Comparison of ENCODE assay signal across 9 cellular contexts in the genomic region with DNA sequence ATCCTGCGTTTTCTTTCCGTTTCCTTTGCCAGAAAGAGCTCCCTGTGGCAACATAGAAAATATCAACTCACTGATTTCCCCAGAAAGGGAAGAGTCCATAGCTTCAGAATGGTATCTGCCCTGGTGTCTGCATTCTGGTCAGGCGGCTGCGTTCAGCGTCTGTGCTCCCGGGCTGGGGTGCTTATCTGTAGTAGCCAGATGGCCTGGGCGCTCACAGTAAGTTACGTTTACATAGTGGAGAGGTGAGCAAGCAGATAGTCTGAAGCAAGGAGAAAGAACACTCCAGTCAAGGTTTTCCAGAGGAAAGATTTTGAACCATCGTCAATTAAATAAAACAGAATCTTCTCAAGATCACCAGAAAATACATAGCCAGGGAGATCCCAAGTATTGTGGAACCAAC. TPM values are rescaled to one million over a fixed set of nuclear protein-coding genes. Genes with fewer than 3 reads are reported as not detected.
DNase-seq lines count a peak whose midpoint lies in the region; ATAC-seq and TF ChIP-seq lines count a peak whose summit lies in the region.
"Not testable (repeated sequence)": the region's sequence is repeated elsewhere in the genome, so short reads cannot be mapped to it uniquely, and the experiment has no call there.
"Had no signal": no experiment of that assay in that cellular context is flagged by ENCODE, and none has a peak within 500 bp of the region (broad histone marks: within the 10 kb centered on the region; RNA-seq: fewer than 3 reads in every experiment).

No MANE protein-coding gene starts in this region.

- not testable (repeated sequence) for BruUV-seq in IMR-90 (replicated peaks; lab: Mats Ljungman, UMichigan)

- H2BK15ac ChIP-seq in IMR-90 (ENCODE audit: low read depth, low read length), result not testable (repeated sequence)

- not testable (repeated sequence) for H3K56ac ChIP-seq in IMR-90 (ENCODE audit: extremely low read depth, insufficient read depth, low read length)

- not testable (repeated sequence) for TF ChIP-seq CTCF in IMR-90 (conservative IDR thresholded peaks at IDR 0.05; ENCODE audit: low read depth, low read length); WERI-Rb-1 (IDR thresholded peaks at IDR 0.05; ENCODE audit: low read depth, low read length); choroid plexus epithelial cell (conservative IDR thresholded peaks at IDR 0.05; ENCODE audit: low read depth, low read length); upper lobe of right lung (IDR thresholded peaks at IDR 0.05)

- H3K23ac ChIP-seq in IMR-90 (ENCODE audit: low read depth, low read length); trophoblast cell (ENCODE audit: low read length): not testable (repeated sequence)

- H2AK9ac ChIP-seq in IMR-90 (replicated peaks; ENCODE audit: low read depth, low read length, poor library complexity), result not testable (repeated sequence)

- not testable (repeated sequence) for H3K4me3 ChIP-seq in IMR-90 (ENCODE audit: insufficient read depth, low read depth, low read length); WERI-Rb-1 (ENCODE audit: low read depth, low read length); choroid plexus epithelial cell (ENCODE audit: low read depth, low read length); trophoblast cell (ENCODE audit: low read depth, low read length); upper lobe of right lung

- not testable (repeated sequence) for H4K12ac ChIP-seq in trophoblast cell (ENCODE audit: low read depth, low read length)

- intact Hi-C loops in IMR-90 (cut with micrococcal nuclease); upper lobe of right lung (cut with DNase I): not testable (repeated sequence)

- H3K14ac ChIP-seq in IMR-90 (replicated peaks; ENCODE audit: low read depth, low read length); trophoblast cell (ENCODE audit: low read length): not testable (repeated sequence)

- H4K8ac ChIP-seq in IMR-90 (ENCODE audit: low read depth in 2 of 2, low read length in 2 of 2); trophoblast cell (ENCODE audit: low read depth, low read length): not testable (repeated sequence)

- H2BK20ac ChIP-seq in IMR-90 (ENCODE audit: low read depth, low read length), result not testable (repeated sequence)

- H2BK120ac ChIP-seq in IMR-90 (ENCODE audit: low read depth, low read length); trophoblast cell (ENCODE audit: insufficient read depth, low read length, poor library complexity): not testable (repeated sequence)

- H4K5ac ChIP-seq in IMR-90 (ENCODE audit: low read depth, low read length), result not testable (repeated sequence)

- DNase-seq in IMR-90 (peak; percentile 12), NCI-H524 treated with DMSO at 0.1 percent for 48 hours (lab: John Stamatoyannopoulos, UW) (peak; percentile 22), WERI-Rb-1 (peak; percentile 72), choroid plexus epithelial cell (ENCODE audit: low read depth) (peak; percentile 0), erythroblast (lab: John Stamatoyannopoulos, UW) (peak; percentile 86 to 88), iris pigment epithelial cell (ENCODE audit: low read depth) (peak; percentile 44), trophoblast cell (peak; percentile 8 to 36)
- not testable (repeated sequence) for DNase-seq in upper lobe of right lung

- in situ Hi-C loops in IMR-90 (cut with MboI; ENCODE audit: low sequenced_read_pairs), result not testable (repeated sequence)

- H3K27me3 ChIP-seq in IMR-90 (ENCODE audit: control insufficient read depth, insufficient read depth, low read length); WERI-Rb-1 (ENCODE audit: insufficient read depth, low read depth, severe bottlenecking); trophoblast cell (ENCODE audit: insufficient read depth, low read length); upper lobe of right lung: not testable (repeated sequence)

- not testable (repeated sequence) for H2AK5ac ChIP-seq in IMR-90 (ENCODE audit: low read depth, low read length); trophoblast cell (ENCODE audit: low read length)

- TF ChIP-seq POLR2A in IMR-90 (IDR thresholded peaks at IDR 0.05; ENCODE audit: low read depth, low read length); erythroblast (IDR thresholded peaks at IDR 0.05; ENCODE audit: low read length): not testable (repeated sequence)

- H2BK12ac ChIP-seq in trophoblast cell (ENCODE audit: low read length), result not testable (repeated sequence)

- H4K91ac ChIP-seq in IMR-90 (ENCODE audit: insufficient read depth, low read depth, low read length); trophoblast cell (ENCODE audit: low read depth, low read length): not testable (repeated sequence)

- POLR2A ChIA-PET in IMR-90 (lab: Charles Lee; ENCODE audit: unreplicated experiment), result not testable (repeated sequence)

- not testable (repeated sequence) for H3K18ac ChIP-seq in IMR-90 (ENCODE audit: low read depth, low read length); trophoblast cell (ENCODE audit: low read length)

- H4K20me1 ChIP-seq in IMR-90 (ENCODE audit: insufficient read depth, low read length), result not testable (repeated sequence)

- CTCF ChIA-PET in IMR-90 (lab: Yijun Ruan, JAX), result not testable (repeated sequence)

- H3K9me1 ChIP-seq in IMR-90 (ENCODE audit: insufficient read depth, low read length), result not testable (repeated sequence)

- not testable (repeated sequence) for H3K9me3 ChIP-seq in IMR-90 (ENCODE audit: control insufficient read depth, insufficient read depth, low read length); WERI-Rb-1 (ENCODE audit: severe bottlenecking); trophoblast cell (ENCODE audit: insufficient read depth, low read depth, low read length); upper lobe of right lung

- not testable (repeated sequence) for H3K4me2 ChIP-seq in IMR-90 (ENCODE audit: low read depth, low read length); trophoblast cell (ENCODE audit: low read length)

- H3K79me2 ChIP-seq in trophoblast cell (ENCODE audit: control insufficient read depth, insufficient read depth, low read length, poor library complexity), result not testable (repeated sequence)

- not testable (repeated sequence) for TF ChIP-seq RAD21 in IMR-90 (IDR thresholded peaks at IDR 0.05; ENCODE audit: low read length)

- not testable (repeated sequence) for ATAC-seq in IMR-90 (ENCODE audit: low read depth)
- ATAC-seq in upper lobe of right lung, result peak; percentile 50

- no CpG with 5 or more reads among the region's 9 CpGs for WGBS in IMR-90 (ENCODE audit: extremely low coverage in 2 of 2, insufficient read length in 1 of 2), 2 experiments
- no CpG with 5 or more reads among the region's 9 CpGs for WGBS in trophoblast cell (ENCODE audit: extremely low coverage, insufficient coverage, insufficient read length)

- H3K9ac ChIP-seq in IMR-90 (ENCODE audit: low read depth, low read length); trophoblast cell (ENCODE audit: low read length): not testable (repeated sequence)

- dilution Hi-C loops in IMR-90 (cut with HindIII; ENCODE audit: low sequenced_read_pairs, unreplicated experiment), result not testable (repeated sequence)

- H3K27ac ChIP-seq in IMR-90 (ENCODE audit: insufficient read depth, low read length); WERI-Rb-1; trophoblast cell (ENCODE audit: low read depth, low read length); upper lobe of right lung: not testable (repeated sequence)

- not testable (repeated sequence) for H3K79me1 ChIP-seq in IMR-90 (ENCODE audit: low read depth in 1 of 2, low read length in 2 of 2); trophoblast cell (ENCODE audit: low read length)

- not testable (repeated sequence) for H3K36me3 ChIP-seq in IMR-90 (ENCODE audit: control insufficient read depth, insufficient read depth, low read length); WERI-Rb-1; trophoblast cell (ENCODE audit: control insufficient read depth in 1 of 2, insufficient read depth in 2 of 2, low read length in 2 of 2); upper lobe of right lung

- not testable (repeated sequence) for H3K4me1 ChIP-seq in IMR-90 (ENCODE audit: control insufficient read depth, insufficient read depth, low read length); trophoblast cell (ENCODE audit: control insufficient read depth in 1 of 2, insufficient read depth in 2 of 2, low read length in 2 of 2); upper lobe of right lung

- H2BK5ac ChIP-seq in IMR-90 (ENCODE audit: low read depth, low read length, poor library complexity, severe bottlenecking); trophoblast cell (ENCODE audit: low read depth, low read length, poor library complexity): not testable (repeated sequence)

- H3K4ac ChIP-seq in IMR-90 (ENCODE audit: low read depth, low read length); trophoblast cell (ENCODE audit: low read depth, low read length): not testable (repeated sequence)

- not testable (repeated sequence) for H2AFZ ChIP-seq in IMR-90 (replicated peaks; ENCODE audit: low read length, poor library complexity); trophoblast cell (ENCODE audit: insufficient read depth, low read length, poor library complexity)

RNA-seq across cellular contexts. Expression of a gene that starts 28.7 kb away (rescaled TPM):
- total RNA-seq in IMR-90 (2012; rRNA removed) (12.7 and 13.9 TPM in 2 replicates), upper lobe of right lung (36.0 TPM)
- polyA plus RNA-seq in IMR-90 (2012; rRNA removed), result 4.0 and 5.6 TPM in 2 replicates
- 0.99 and 2.3 TPM in 2 replicates for polyA plus RNA-seq in IMR-90 (2012; cell fraction: cytosol; rRNA removed)
- polyA plus RNA-seq in IMR-90 (2012; cell fraction: nucleus; rRNA removed; ENCODE audit: low replicate concordance), result 2.1 and 9.8 TPM in 2 replicates
- polyA plus RNA-seq in trophoblast cell (2013), result 11.6 and 13.4 TPM in 2 replicates

RNA-seq across cellular contexts. Expression of a gene that starts 29.4 kb away (rescaled TPM):
- 1.6 and 2.8 TPM in 2 replicates for total RNA-seq in IMR-90 (2012; rRNA removed)
- polyA plus RNA-seq in IMR-90 (2012; rRNA removed), result 2.2 and 3.4 TPM in 2 replicates
- 0.59 and 1.5 TPM in 2 replicates for polyA plus RNA-seq in IMR-90 (2012; cell fraction: cytosol; rRNA removed)
- polyA plus RNA-seq in IMR-90 (2012; cell fraction: nucleus; rRNA removed; ENCODE audit: low replicate concordance), result 0.67 and 9.8 TPM in 2 replicates
- 4.2 and 5.0 TPM in 2 replicates for polyA plus RNA-seq in trophoblast cell (2013)
- 0.55 TPM for total RNA-seq in upper lobe of right lung
- total RNA-seq: CD4-positive, alpha-beta memory T cell had no signal
